Comparison of ENCODE assay signal across 1 cellular context in the genomic region with DNA sequence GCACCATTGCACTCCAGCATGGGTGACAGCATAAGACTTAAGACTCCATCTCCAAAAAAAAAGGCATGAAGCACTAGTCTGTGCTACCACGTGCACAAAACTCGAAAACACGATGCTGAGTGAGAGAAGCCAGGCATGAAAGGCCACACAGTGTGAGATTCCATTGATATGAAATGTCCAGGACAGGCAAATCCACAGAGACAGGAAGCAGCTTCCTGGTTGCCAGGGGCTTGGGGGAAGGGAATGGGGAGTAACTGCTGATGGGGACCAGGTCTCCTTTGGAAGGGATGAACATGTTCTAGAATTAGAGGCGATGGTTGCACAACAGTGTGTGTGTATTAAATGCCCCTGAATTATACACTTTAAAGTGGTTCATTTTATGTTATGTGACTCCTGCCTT.
TF ChIP-seq lines count a peak whose summit lies in the region.

No MANE protein-coding gene starts in this region.

TF ChIP-seq in A549, 52 proteins besides CTCF, POLR2A, EP300 and RAD21 (continued from another document):
- TF ChIP-seq BCL3 (IDR thresholded peaks at IDR 0.05) (no peak), CHD4 (IDR thresholded peaks at IDR 0.05; ENCODE audit: borderline replicate concordance) (no peak), EHMT2 (IDR thresholded peaks at IDR 0.05; ENCODE audit: low read depth) (no peak), CHD2 (IDR thresholded peaks at IDR 0.05; ENCODE audit: low read length, partially characterized antibody) (no peak), ESRRA (IDR thresholded peaks at IDR 0.05; ENCODE audit: borderline replicate concordance, low read length) (no peak), TP53 (CRISPR knock-in tag; IDR thresholded peaks at IDR 0.05) (no peak), PBX3 (IDR thresholded peaks at IDR 0.05) (no peak), ZNF302 (CRISPR knock-in tag; IDR thresholded peaks at IDR 0.05) (no peak), KDM5A (IDR thresholded peaks at IDR 0.05) (no peak), CBX2 (IDR thresholded peaks at IDR 0.05; ENCODE audit: borderline replicate concordance, low read depth) (no peak)
